In genomic region chr1:219277304-219277840, GRCh38 we compare ENCODE assay signal across 16 cellular contexts.
A peak's percentile ranks its signal among the peaks of the same experiment; 100 is the strongest.
DNase-seq lines count a peak whose midpoint lies in the region; ATAC-seq and TF ChIP-seq lines count a peak whose summit lies in the region.
"Had no signal": no experiment of that assay in that cellular context is flagged by ENCODE, and none has a peak within 500 bp of the region (broad histone marks: within the 10 kb centered on the region; RNA-seq: fewer than 3 reads in every experiment).

No MANE protein-coding gene starts in this region.

- H3K27ac ChIP-seq in HEK293 (ENCODE audit: extremely low read depth, low read depth, low read length), result no peak overlapping the region
- H3K27ac ChIP-seq in VCaP, result peak overlapping the region; percentile 88
- peak overlapping the region; percentile 69 for H3K27ac ChIP-seq in hepatocyte
- H3K27ac ChIP-seq in neural progenitor cell, result no peak overlapping the region
- H3K27ac ChIP-seq: SK-N-MC had no signal

- no peaks in the 10 kb centered on the region for H3K36me3 ChIP-seq in HEK293 (ENCODE audit: control insufficient read depth in 2 of 2, insufficient read depth in 1 of 2, low read length in 2 of 2)
- H3K36me3 ChIP-seq in hepatocyte (replicated peaks; ENCODE audit: insufficient read depth, low read depth), result no peaks in the 10 kb centered on the region
- no peaks in the 10 kb centered on the region for H3K36me3 ChIP-seq in neural progenitor cell

- DNase-seq in hepatocyte (ENCODE audit: low spot score) (no peak), neural progenitor cell (ENCODE audit: low spot score) (no peak), Ammon's horn (ENCODE audit: low spot score) (no peak)
- no peak for DNase-seq in stimulated activated naive CD4-positive, alpha-beta T cell (lab: John Stamatoyannopoulos, UW)
- DNase-seq: CD4-positive, alpha-beta T cell; DMS79; NCI-H1048; NCI-H1436 treated with DMSO at 0.1 percent for 48 hours; NCI-H2029 treated with DMSO at 0.1 percent for 48 hours; NCI-H524 had no signal

- H3K9me2 ChIP-seq in hepatocyte (replicated peaks; ENCODE audit: insufficient read depth), result no peaks in the 10 kb centered on the region

- H3K4me3 Mint-ChIP-seq in neural progenitor cell, result no peak overlapping the region
- H3K4me3 Mint-ChIP-seq: B cell; CD4-positive, alpha-beta T cell had no signal

- H3K4me3 ChIP-seq in HEK293 (ENCODE audit: low read depth, low read length) (no peak overlapping the region), hepatocyte (no peak overlapping the region), neural progenitor cell (no peak overlapping the region)
- H3K4me3 ChIP-seq: SK-N-MC had no signal

- H3K4me1 ChIP-seq in HEK293 (ENCODE audit: control insufficient read depth, insufficient read depth, low read length) (peaks cover 19% of the 10 kb centered on the region), hepatocyte (ENCODE audit: insufficient read depth) (peaks cover 24% of the 10 kb centered on the region), neural progenitor cell (peaks cover 8% of the 10 kb centered on the region)

- no peaks in the 10 kb centered on the region for H3K79me2 ChIP-seq in hepatocyte
- H3K79me2 ChIP-seq in neural progenitor cell (ENCODE audit: low read depth), result no peaks in the 10 kb centered on the region

- TF ChIP-seq CTCF in HEK293 (tag by site-specific recombination; IDR thresholded peaks at IDR 0.05), result no peak
- TF ChIP-seq CTCF in VCaP (conservative IDR thresholded peaks at IDR 0.05), result no peak
- no peak for TF ChIP-seq CTCF in hepatocyte (IDR thresholded peaks at IDR 0.05; ENCODE audit: poor library complexity)
- no peak for TF ChIP-seq CTCF in neural progenitor cell (IDR thresholded peaks at IDR 0.05)

- H3K27ac Mint-ChIP-seq in neural progenitor cell, result no peak overlapping the region
- H3K27ac Mint-ChIP-seq: B cell; CD4-positive, alpha-beta T cell had no signal

- H3K4me2 ChIP-seq in hepatocyte (no peak overlapping the region), neural progenitor cell (peak overlapping the region; percentile 4)

- no peaks in the 10 kb centered on the region for H3K36me3 Mint-ChIP-seq in neural progenitor cell

- no peaks in the 10 kb centered on the region for H3K27me3 Mint-ChIP-seq in neural progenitor cell (ENCODE audit: insufficient read depth, low read depth)
- H3K27me3 Mint-ChIP-seq: B cell; CD4-positive, alpha-beta T cell had no signal

- H3K9me3 Mint-ChIP-seq in neural progenitor cell, result no peaks in the 10 kb centered on the region

- no peaks in the 10 kb centered on the region for H3K4me1 Mint-ChIP-seq in neural progenitor cell
- H3K4me1 Mint-ChIP-seq: B cell had no signal

- H3K9ac ChIP-seq in neural progenitor cell, result no peak overlapping the region

- H3K27me3 ChIP-seq in hepatocyte (no peaks in the 10 kb centered on the region), neural progenitor cell (no peaks in the 10 kb centered on the region)

- H2AFZ ChIP-seq in hepatocyte (no peak overlapping the region), neural progenitor cell (replicated peaks) (no peak overlapping the region)

- no peak for ATAC-seq in HG02642 (IDR thresholded peaks at IDR 0.05; ENCODE audit: poor library complexity, unreplicated experiment)
- ATAC-seq: Panc1 had no signal

- POLR2A ChIA-PET in HEK293 (lab: Yijun Ruan, JAX), result no interaction called here

- no peaks in the 10 kb centered on the region for H3F3A ChIP-seq in neural progenitor cell (ENCODE audit: low read depth)

- H3K9me3 ChIP-seq in HEK293 (ENCODE audit: control insufficient read depth, insufficient read depth, low read depth, low read length) (no peaks in the 10 kb centered on the region), hepatocyte (ENCODE audit: low read depth) (no peaks in the 10 kb centered on the region), neural progenitor cell (ENCODE audit: low read depth) (no peaks in the 10 kb centered on the region)

- H4K20me1 ChIP-seq in hepatocyte (ENCODE audit: insufficient read depth, poor library complexity, severe bottlenecking) (no peaks in the 10 kb centered on the region), neural progenitor cell (ENCODE audit: low read depth) (no peaks in the 10 kb centered on the region)

- CTCF ChIA-PET in HEK293 (lab: Yijun Ruan, JAX), result interaction anchor here (0.7 kb wide), 1 partner anchor 9 kb away, joined by 3 read pairs; no protein-coding TSS in a partner anchor

TF ChIP-seq in HEK293, 187 proteins besides CTCF, POLR2A, EP300 and RAD21:
- TF ChIP-seq TCF7L2 (IDR thresholded peaks at IDR 0.05; ENCODE audit: borderline replicate concordance, low read depth, low read length) (no peak), KLF16 (tag by site-specific recombination; IDR thresholded peaks at IDR 0.05) (no peak), HIC1 (tag by site-specific recombination; IDR thresholded peaks at IDR 0.05) (0 out of 2 replicates have a peak, but pooled peaks have one; percentile 7)
TF ChIP-seq in HEK293: peak in this region for 1.

Comparison
In these comparisons a context has a peak if more than half of its experiments do, and no peak if none do; other contexts are left out.
1. H3K27ac ChIP-seq: peak in VCaP (single experiment) and hepatocyte (single experiment); none in HEK293 (single experiment) and neural progenitor cell (single experiment).